1 cellular context compared by ENCODE assay signal in genomic region chr6:21935561-21936028, GRCh38.
TF ChIP-seq lines count a peak whose summit lies in the region.

No MANE protein-coding gene starts in this region.

TF ChIP-seq in WTC11, 78 proteins besides CTCF, POLR2A, EP300 and RAD21 (continued from another document):
- TF ChIP-seq AR (CRISPR knock-in tag; IDR thresholded peaks at IDR 0.05), result no peak
- TF ChIP-seq ZNF532 (CRISPR knock-in tag; IDR thresholded peaks at IDR 0.05; ENCODE audit: borderline replicate concordance), result no peak
- no peak for TF ChIP-seq AFF4 (CRISPR knock-in tag; IDR thresholded peaks at IDR 0.05; ENCODE audit: borderline replicate concordance)
